In the genomic region with DNA sequence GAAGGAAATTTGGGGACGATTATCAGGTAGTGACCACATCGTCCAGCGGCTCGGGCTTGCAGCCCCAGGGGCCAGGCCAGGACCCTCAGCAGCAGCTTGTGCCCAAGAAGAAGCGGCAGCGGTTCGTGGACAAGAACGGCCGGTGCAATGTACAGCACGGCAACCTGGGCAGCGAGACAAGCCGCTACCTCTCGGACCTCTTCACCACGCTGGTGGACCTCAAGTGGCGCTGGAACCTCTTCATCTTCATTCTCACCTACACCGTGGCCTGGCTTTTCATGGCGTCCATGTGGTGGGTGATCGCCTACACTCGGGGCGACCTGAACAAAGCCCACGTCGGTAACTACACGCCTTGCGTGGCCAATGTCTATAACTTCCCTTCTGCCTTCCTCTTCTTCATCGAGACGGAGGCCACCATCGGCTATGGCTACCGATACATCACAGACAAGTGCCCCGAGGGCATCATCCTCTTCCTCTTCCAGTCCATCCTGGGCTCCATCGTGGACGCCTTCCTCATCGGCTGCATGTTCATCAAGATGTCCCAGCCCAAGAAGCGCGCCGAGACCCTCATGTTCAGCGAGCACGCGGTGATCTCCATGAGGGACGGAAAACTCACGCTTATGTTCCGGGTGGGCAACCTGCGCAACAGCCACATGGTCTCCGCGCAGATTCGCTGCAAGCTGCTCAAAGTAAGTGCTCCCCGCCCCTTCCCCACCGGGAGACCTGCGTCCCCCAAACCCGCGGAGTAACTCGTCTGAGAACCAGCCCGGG, we compare ENCODE assay signal across 11 cellular contexts. TPM values are rescaled to one million over a fixed set of nuclear protein-coding genes. Genes with fewer than 3 reads are reported as not detected.
DNase-seq lines count a peak whose midpoint lies in the region; ATAC-seq and TF ChIP-seq lines count a peak whose summit lies in the region.
"Had no signal": no experiment of that assay in that cellular context is flagged by ENCODE, and none has a peak within 500 bp of the region (broad histone marks: within the 10 kb centered on the region; RNA-seq: fewer than 3 reads in every experiment).

No MANE protein-coding gene starts in this region.

- H3K4me3 ChIP-seq in right lobe of liver: peak overlapping the region; percentile 57 to 63 (median 57)
- peak overlapping the region in 7 of 8 donors; percentile 23 to 66 (median 37) for H3K4me3 ChIP-seq in spleen
- H3K4me3 ChIP-seq: SJSA1 had no signal

- H3K9me3 ChIP-seq in right lobe of liver (no peaks in the 10 kb centered on the region), spleen (no peaks in the 10 kb centered on the region)

- TF ChIP-seq POLR2A in right lobe of liver (IDR thresholded peaks at IDR 0.05): no peak
- TF ChIP-seq POLR2A in spleen (IDR thresholded peaks at IDR 0.05): no peak

- DNase-seq in NCI-H2171 treated with DMSO at 0.1 percent for 48 hours (lab: John Stamatoyannopoulos, UW) (peak; percentile 85), caudate nucleus (lab: John Stamatoyannopoulos, UW) (peak in 1 of 61 donors; percentile 33), right lobe of liver (peak; percentile 42 to 66 (median 55)), spleen (peak; percentile 64), KG1 (lab: John Stamatoyannopoulos, UW) (no peak), cortex of kidney (lab: John Stamatoyannopoulos, UW) (no peak)
- DNase-seq: activated T-cell treated with anti-CD3 and anti-CD28 coated beads, Interleukin-2, amount 50 U/mL, for 1 hour; left colon had no signal

- intact Hi-C loops in right lobe of liver (cut with DNase I) (no loop called here), spleen (cut with DNase I; ENCODE audit: low total_unique reads) (no loop called here)

- ATAC-seq in right lobe of liver (peak; percentile 38 to 58 (median 47)), HG03378 (IDR thresholded peaks at IDR 0.05; ENCODE audit: unreplicated experiment) (no peak), HG02678 (IDR thresholded peaks at IDR 0.05; ENCODE audit: unreplicated experiment) (no peak)
- ATAC-seq: left colon had no signal

- H3K36me3 ChIP-seq in right lobe of liver: no peaks in the 10 kb centered on the region
- H3K36me3 ChIP-seq in spleen: no peaks in the 10 kb centered on the region
- H3K36me3 ChIP-seq: SJSA1 had no signal

- peaks cover 0 to 9% (median 4%) of the 10 kb centered on the region in 4 donors for H3K4me1 ChIP-seq in right lobe of liver
- H3K4me1 ChIP-seq in spleen: peaks cover 0 to 22% (median 9%) of the 10 kb centered on the region in 6 donors
- H3K4me1 ChIP-seq: SJSA1 had no signal

- TF ChIP-seq CTCF in right lobe of liver (IDR thresholded peaks at IDR 0.05) (no peak), spleen (IDR thresholded peaks at IDR 0.05 in 8 of 11, conservative IDR thresholded peaks at IDR 0.05 in 3 of 11) (no peak)

- peak overlapping the region; percentile 49 for H3K27ac ChIP-seq in caudate nucleus (ENCODE audit: low read depth, low read length)
- H3K27ac ChIP-seq in right lobe of liver: peak overlapping the region in 1 of 3 donors; percentile 19
- no peak overlapping the region for H3K27ac ChIP-seq in spleen
- H3K27ac ChIP-seq: SJSA1 had no signal

- H3K27me3 ChIP-seq in right lobe of liver: no peaks in the 10 kb centered on the region
- H3K27me3 ChIP-seq in spleen (replicated peaks in 1 of 7): peaks cover 0 to 39% (median 28%) of the 10 kb centered on the region in 7 donors
- H3K27me3 ChIP-seq: SJSA1 had no signal

- WGBS in right lobe of liver (ENCODE audit: insufficient coverage, low coverage, low lambda C conversion rate, missing lambda C conversion rate): 7% methylated on average over 13 of the region's 52 CpGs
- 8 to 24% (median 12%) methylated on average over 40 to 52 of the region's 52 CpGs for WGBS in spleen, 5 donors

RNA-seq across cellular contexts. Expression of gene KCNJ3, which starts 0.5 kb away (rescaled TPM):
- 1 to 10 TPM in 1 of 6 experiments, under 1 TPM in 5; 0.12 to 1.5 (median 0.52) TPM for total RNA-seq in right lobe of liver
- total RNA-seq in spleen: 1 to 10 TPM in 4 of 7 donors, under 1 TPM in 3; 0.39 to 2.4 (median 1.1) TPM
- polyA plus RNA-seq in spleen: 1 to 10 TPM in 1 of 3 donors, under 1 TPM in 2; 0.12 to 1.2 (median 0.67) TPM
- total RNA-seq: SJSA1 had no signal

Comparison
In these comparisons a context has a peak if more than half of its experiments do, and no peak if none do; other contexts are left out.
1. DNase-seq: peak in NCI-H2171 treated with DMSO at 0.1 percent for 48 hours (single experiment), right lobe of liver (3 of 3) and spleen (single experiment); none in KG1 (single experiment) and cortex of kidney (single experiment).
2. ATAC-seq: peak in right lobe of liver (4 of 4); none in HG03378 (single experiment) and HG02678 (single experiment).